ENCODE assay signal across 23 cellular contexts in genomic region chr2:101496279-101496678, GRCh38. TPM values are rescaled to one million over a fixed set of nuclear protein-coding genes. Genes with fewer than 3 reads are reported as not detected.
"Had no signal": no experiment of that assay in that cellular context is flagged by ENCODE, and none has a peak within 500 bp of the region (broad histone marks: within the 10 kb centered on the region; RNA-seq: fewer than 3 reads in every experiment).

No MANE protein-coding gene starts in this region.

- H3K4me1 Mint-ChIP-seq: memory B cell; nephron progenitor cell; stimulated activated effector memory CD8-positive, alpha-beta T cell treated with anti-CD3 and anti-CD28 coated beads, Interleukin-12 subunit alpha, Interleukin-12 subunit beta, amount 100 ng/mL, for 72 hours had no signal

- H3K9me3 ChIP-seq: gastrocnemius medialis, prostate gland, sigmoid colon, stomach, thyroid gland, upper lobe of left lung, uterus had no signal

- H3K4me3 ChIP-seq: dorsolateral prefrontal cortex, gastrocnemius medialis, lung, prostate gland, sigmoid colon, stomach, thyroid gland, upper lobe of left lung, uterus had no signal

- H3K27ac ChIP-seq: dorsolateral prefrontal cortex, gastrocnemius medialis, prostate gland, stomach, thyroid gland, upper lobe of left lung, uterus had no signal

- H3K4me3 Mint-ChIP-seq: memory B cell; naive thymus-derived CD4-positive, alpha-beta T cell; nephron progenitor cell; stimulated activated effector memory CD8-positive, alpha-beta T cell treated with anti-CD3 and anti-CD28 coated beads, Interleukin-12 subunit alpha, Interleukin-12 subunit beta, amount 100 ng/mL, for 72 hours had no signal

- H3K27ac Mint-ChIP-seq: memory B cell; naive thymus-derived CD4-positive, alpha-beta T cell; nephron progenitor cell; stimulated activated effector memory CD8-positive, alpha-beta T cell treated with anti-CD3 and anti-CD28 coated beads, Interleukin-12 subunit alpha, Interleukin-12 subunit beta, amount 100 ng/mL, for 72 hours had no signal

- ATAC-seq: gastrocnemius medialis; left lobe of liver; naive thymus-derived CD4-positive, alpha-beta T cell; right cardiac atrium; stimulated activated effector memory CD8-positive, alpha-beta T cell treated with anti-CD3 and anti-CD28 coated beads, Interleukin-12 subunit alpha, Interleukin-12 subunit beta, amount 100 ng/mL, for 72 hours had no signal

- DNase-seq: dorsolateral prefrontal cortex; effector CD4-positive, alpha-beta T cell; foreskin fibroblast; gastrocnemius medialis; head of caudate nucleus; midbrain; naive thymus-derived CD4-positive, alpha-beta T cell; nephron progenitor cell; occipital lobe; right cardiac atrium; sigmoid colon; stimulated activated CD4-positive, alpha-beta T cell treated with anti-CD3 and anti-CD28 coated beads, Interleukin-2, amount 100 ng/mL, for 24 hours; stimulated activated CD4-positive, alpha-beta T cell treated with anti-CD3 and anti-CD28 coated beads, Interleukin-4, amount 100 ng/mL, for 24 hours; stimulated activated naive CD4-positive, alpha-beta T cell treated with Interleukin-2 at 50 U/mL for 16 hours; stomach; thyroid gland; upper lobe of left lung; uterus had no signal

- H3K36me3 ChIP-seq: gastrocnemius medialis, prostate gland, sigmoid colon, stomach, thyroid gland, upper lobe of left lung, uterus had no signal

- H3K27me3 Mint-ChIP-seq: memory B cell had no signal

- H3K36me3 Mint-ChIP-seq: memory B cell; stimulated activated effector memory CD8-positive, alpha-beta T cell treated with anti-CD3 and anti-CD28 coated beads, Interleukin-12 subunit alpha, Interleukin-12 subunit beta, amount 100 ng/mL, for 72 hours had no signal

- H3K4me1 ChIP-seq: prostate gland, thyroid gland, upper lobe of left lung had no signal

- H3K27me3 ChIP-seq: dorsolateral prefrontal cortex, gastrocnemius medialis, sigmoid colon, stomach, thyroid gland, upper lobe of left lung, uterus had no signal

- H3K9me3 Mint-ChIP-seq: memory B cell; nephron progenitor cell; stimulated activated effector memory CD8-positive, alpha-beta T cell treated with anti-CD3 and anti-CD28 coated beads, Interleukin-12 subunit alpha, Interleukin-12 subunit beta, amount 100 ng/mL, for 72 hours had no signal

RNA-seq across cellular contexts. Expression of gene RFX8, which starts 21.4 kb away (rescaled TPM):
- total RNA-seq: left lobe of liver had no signal
- polyA plus RNA-seq: naive thymus-derived CD4-positive, alpha-beta T cell had no signal
